In the genomic region with DNA sequence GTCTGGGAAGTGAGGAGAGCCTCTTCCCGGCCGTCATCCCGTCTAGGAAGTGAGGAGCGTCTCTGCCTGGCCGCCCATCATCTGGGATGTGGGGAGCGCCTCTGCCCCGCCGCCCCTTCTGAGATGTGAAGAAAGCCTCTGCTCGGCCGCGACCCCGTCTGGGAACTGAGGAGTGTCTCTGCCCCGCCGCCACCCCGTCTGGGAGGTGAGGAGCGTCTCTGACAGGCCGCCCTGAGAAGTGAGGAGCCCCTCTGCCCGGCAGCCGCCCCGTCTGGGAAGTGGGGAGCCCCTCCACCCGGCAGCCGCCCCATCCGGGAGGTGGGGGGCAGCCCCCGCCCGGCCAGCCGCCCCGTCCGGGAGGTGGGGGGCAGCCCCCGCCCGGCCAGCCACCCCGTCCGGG, we compare ENCODE assay signal across 1 cellular context. TPM values are rescaled to one million over a fixed set of nuclear protein-coding genes. Genes with fewer than 3 reads are reported as not detected.
"Had no signal": no experiment of that assay in that cellular context is flagged by ENCODE, and none has a peak within 500 bp of the region (broad histone marks: within the 10 kb centered on the region; RNA-seq: fewer than 3 reads in every experiment).

No MANE protein-coding gene starts in this region.

RNA-seq across cellular contexts. Expression of a gene that starts 9.3 kb away (rescaled TPM):
- total RNA-seq: G401 had no signal
